ENCODE assay signal across 20 cellular contexts in genomic region chr14:96286251-96286650, GRCh38. TPM values are rescaled to one million over a fixed set of nuclear protein-coding genes. Genes with fewer than 3 reads are reported as not detected.
"Had no signal": no experiment of that assay in that cellular context is flagged by ENCODE, and none has a peak within 500 bp of the region (broad histone marks: within the 10 kb centered on the region; RNA-seq: fewer than 3 reads in every experiment).

No MANE protein-coding gene starts in this region.

- H3K9me3 Mint-ChIP-seq: activated naive CD4-positive, alpha-beta T cell treated with anti-CD3 and anti-CD28 coated beads, Interleukin-2, amount 50 U/mL, for 24 hours; activated T-cell treated with anti-CD3 and anti-CD28 coated beads, Interleukin-2, amount 50 U/mL, for 72 hours; dendritic cell treated with granulocyte-macrophage colony-stimulating factor and Interleukin-4, amounts not matched to agents 40 ng/mL and 50 ng/mL, for 4 days; natural killer cell; T-helper 1 cell treated with Interleukin-12 subunit alpha and Interleukin-12 subunit beta and Interleukin-4 antibody, amounts not matched to agents 30 μg/mL and 1 μg/mL, for 36 hours had no signal

- DNase-seq: activated CD8-positive, alpha-beta memory T cell treated with anti-CD3 and anti-CD28 coated beads for 24 hours; activated CD8-positive, alpha-beta memory T cell treated with anti-CD3 and anti-CD28 coated beads, Interleukin-2, amount 50 U/mL, for 48 hours; activated gamma-delta T cell; activated T-cell treated with anti-CD3 and anti-CD28 coated beads, Interleukin-2, amount 50 U/mL, for 72 hours; effector memory CD4-positive, alpha-beta T cell; hypothalamus; natural killer cell; stimulated activated naive CD8-positive, alpha-beta T cell treated with anti-CD3 and anti-CD28 coated beads, Interleukin-15, Interleukin-2, amounts not matched to agents 100 U/mL and 50 U/mL, for 24 hours had no signal

- H3K9ac ChIP-seq: parathyroid adenoma had no signal

- H3K9me3 ChIP-seq: ascending aorta, tibial nerve had no signal

- H3K27me3 ChIP-seq: ascending aorta, tibial nerve had no signal

- H3K4me3 ChIP-seq: ascending aorta, tibial nerve had no signal

- H3K4me3 Mint-ChIP-seq: activated naive CD4-positive, alpha-beta T cell treated with anti-CD3 and anti-CD28 coated beads, Interleukin-2, amount 50 U/mL, for 24 hours; activated T-cell treated with anti-CD3 and anti-CD28 coated beads, Interleukin-2, amount 50 U/mL, for 72 hours; dendritic cell treated with granulocyte-macrophage colony-stimulating factor and Interleukin-4, amounts not matched to agents 40 ng/mL and 50 ng/mL, for 4 days; natural killer cell; T-helper 1 cell treated with Interleukin-12 subunit alpha and Interleukin-12 subunit beta and Interleukin-4 antibody, amounts not matched to agents 30 μg/mL and 1 μg/mL, for 36 hours had no signal

- H3K27ac Mint-ChIP-seq: activated T-cell treated with anti-CD3 and anti-CD28 coated beads, Interleukin-2, amount 50 U/mL, for 72 hours; natural killer cell; T-helper 1 cell treated with Interleukin-12 subunit alpha and Interleukin-12 subunit beta and Interleukin-4 antibody, amounts not matched to agents 30 μg/mL and 1 μg/mL, for 36 hours had no signal

- H3K27ac ChIP-seq: ascending aorta, parathyroid adenoma, tibial nerve had no signal

- H3K4me1 Mint-ChIP-seq: activated naive CD4-positive, alpha-beta T cell treated with anti-CD3 and anti-CD28 coated beads, Interleukin-2, amount 50 U/mL, for 24 hours; natural killer cell had no signal

- H3K27me3 Mint-ChIP-seq: activated naive CD4-positive, alpha-beta T cell treated with anti-CD3 and anti-CD28 coated beads, Interleukin-2, amount 50 U/mL, for 24 hours; dendritic cell treated with granulocyte-macrophage colony-stimulating factor and Interleukin-4, amounts not matched to agents 40 ng/mL and 50 ng/mL, for 4 days had no signal

- FAIRE-seq: endothelial cell of umbilical vein, keratinocyte had no signal

- H3K4me1 ChIP-seq: ascending aorta, parathyroid adenoma, tibial nerve had no signal

RNA-seq across cellular contexts. Expression of gene BDKRB1, which starts 30.2 kb away (rescaled TPM):
- total RNA-seq: activated T-cell treated with anti-CD3 and anti-CD28 coated beads, Interleukin-2, amount 50 U/mL, for 72 hours; ascending aorta; chondrocyte; endothelial cell of umbilical vein; glomerular endothelial cell; left lobe of liver; natural killer cell; skeletal muscle tissue had no signal
- polyA plus RNA-seq: endothelial cell of umbilical vein had no signal
